Comparison of ENCODE assay signal across 8 cellular contexts in the genomic region with DNA sequence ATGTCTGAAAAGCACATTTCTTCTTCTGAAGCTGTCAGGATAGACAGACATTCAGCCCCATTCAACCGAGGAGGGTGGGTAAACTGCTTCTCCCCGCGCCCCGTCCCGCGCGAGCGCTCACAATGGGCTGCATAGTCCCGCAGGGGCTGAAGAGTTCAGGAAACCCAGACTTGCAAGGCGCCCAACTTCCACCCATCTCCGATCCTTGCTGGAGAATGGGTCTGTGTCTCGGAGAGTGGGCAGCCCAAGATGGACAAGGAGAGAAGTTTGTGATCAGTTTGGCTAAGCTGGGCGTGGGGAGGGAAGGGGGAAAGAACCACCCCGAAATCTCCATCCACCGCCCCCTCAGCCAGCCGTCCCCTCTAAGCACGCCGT. TPM values are rescaled to one million over a fixed set of nuclear protein-coding genes. Genes with fewer than 3 reads are reported as not detected.
A peak's percentile ranks its signal among the peaks of the same experiment; 100 is the strongest.
DNase-seq lines count a peak whose midpoint lies in the region; ATAC-seq lines count a peak whose summit lies in the region.

No MANE protein-coding gene starts in this region.

- peak overlapping the region; percentile 68 for H3K27ac ChIP-seq in BLaER1
- peak overlapping the region; percentile 81 for H3K27ac ChIP-seq in GM23248

- H3K27ac Mint-ChIP-seq in T-cell = peak overlapping the region in 1 of 2 donors; percentile 45

- 2% methylated on average over 18 of the region's 18 CpGs for WGBS in GM23248 (ENCODE audit: low coverage in 1 of 2, low lambda C conversion rate in 2 of 2, missing lambda C conversion rate in 2 of 2), 2 experiments

- H3K4me1 ChIP-seq in BLaER1 (peaks cover 19% of the 10 kb centered on the region), GM23248 (ENCODE audit: insufficient read depth) (peaks cover 12% of the 10 kb centered on the region), endocrine pancreas (ENCODE audit: control insufficient read depth, insufficient read depth, low read length) (no peaks in the 10 kb centered on the region), mononuclear cell (ENCODE audit: insufficient read depth, low read length) (peaks cover 14% of the 10 kb centered on the region)

- H3K9me2 ChIP-seq in GM23248 (ENCODE audit: insufficient read depth) = no peaks in the 10 kb centered on the region

- no peaks in the 10 kb centered on the region for H3K36me3 ChIP-seq in BLaER1
- no peaks in the 10 kb centered on the region for H3K36me3 ChIP-seq in GM23248 (ENCODE audit: low read depth)
- H3K36me3 ChIP-seq in endocrine pancreas (ENCODE audit: control insufficient read depth, insufficient read depth, low read length) = no peaks in the 10 kb centered on the region

- 0 out of 2 replicates have a peak, but pooled peaks cover 9% of the 10 kb centered on the region for H3F3A ChIP-seq in GM23248 (ENCODE audit: insufficient read depth)

- H3K27me3 ChIP-seq in BLaER1 = no peaks in the 10 kb centered on the region; the same call in 1 of the 2 replicates
- H3K27me3 ChIP-seq in GM23248 (replicated peaks; ENCODE audit: insufficient read depth) = no peaks in the 10 kb centered on the region; the same call in 1 of the 2 replicates
- no peaks in the 10 kb centered on the region for H3K27me3 ChIP-seq in endocrine pancreas (ENCODE audit: control insufficient read depth, insufficient read depth, low read length)
- H3K27me3 ChIP-seq in mononuclear cell (ENCODE audit: insufficient read depth, low read length) = peaks cover 19% of the 10 kb centered on the region

- POLR2A ChIA-PET in T-cell (lab: Charles Lee) = no interaction called here

- H3K27me3 Mint-ChIP-seq in T-cell = peaks cover 16 to 32% of the 10 kb centered on the region in 2 donors

- H3K9ac ChIP-seq in BLaER1 (peak overlapping the region; percentile 85), GM23248 (peak overlapping the region; percentile 86), endocrine pancreas (ENCODE audit: control insufficient read depth, insufficient read depth, low read length) (peak overlapping the region; percentile 89)

- peak; percentile 23 to 35 (median 26) for ATAC-seq in T-cell (replicated peaks in 1 of 4)

- H2AFZ ChIP-seq in GM23248 = peak overlapping the region; percentile 100

- H4K20me1 ChIP-seq in BLaER1 (peaks cover 23% of the 10 kb centered on the region; the same call in 1 of the 2 replicates), GM23248 (ENCODE audit: insufficient read depth) (no peaks in the 10 kb centered on the region)

- H3K79me2 ChIP-seq in GM23248 (ENCODE audit: insufficient read depth) = 0 out of 2 replicates have a peak, but pooled peaks cover 3% of the 10 kb centered on the region

- H3K4me2 ChIP-seq in BLaER1 = peak overlapping the region; percentile 88
- peak overlapping the region; percentile 95 for H3K4me2 ChIP-seq in GM23248 (ENCODE audit: unreplicated experiment)

- CTCF ChIA-PET in T-cell (lab: Charles Lee) = interaction anchor here (0.7 to 1.6 kb wide), 2 partner anchors 50 to 1351 kb away, joined by 4 to 7 read pairs; no protein-coding TSS in a partner anchor

- DNase-seq in GM23248 (peak; percentile 52), T-cell (peak in 7 of 34 experiments; percentile 0 to 10 (median 4)), ureter (ENCODE audit: low spot score) (peak; percentile 45), NCI-H2227 treated with DMSO at 0.1 percent for 48 hours (lab: John Stamatoyannopoulos, UW) (no peak), SHP77 (lab: John Stamatoyannopoulos, UW) (no peak)

- peaks cover 12 to 24% (median 21%) of the 10 kb centered on the region in 3 donors for H3K4me1 Mint-ChIP-seq in T-cell

- in situ Hi-C loops in GM23248 (cut with MboI) = no loop called here

- H3K4me3 Mint-ChIP-seq in T-cell = peak overlapping the region; percentile 93 to 98 (median 95)

- H3K4me3 ChIP-seq in BLaER1 = peak overlapping the region; percentile 87
- peak overlapping the region; percentile 98 for H3K4me3 ChIP-seq in GM23248
- peak overlapping the region; percentile 78 for H3K4me3 ChIP-seq in endocrine pancreas (ENCODE audit: control insufficient read depth, insufficient read depth, low read length)
- H3K4me3 ChIP-seq in mononuclear cell (ENCODE audit: low read length) = peak overlapping the region; percentile 65

- H3K9me3 ChIP-seq in BLaER1 (no peaks in the 10 kb centered on the region), GM23248 (ENCODE audit: low read depth) (no peaks in the 10 kb centered on the region), endocrine pancreas (ENCODE audit: control insufficient read depth, low read length) (no peaks in the 10 kb centered on the region), mononuclear cell (ENCODE audit: low read depth, low read length) (no peaks in the 10 kb centered on the region)

- no peaks in the 10 kb centered on the region for H3K36me3 Mint-ChIP-seq in T-cell

- H3K9me3 Mint-ChIP-seq in T-cell = no peaks in the 10 kb centered on the region

RNA-seq across cellular contexts. Expression of gene AASS, which starts 0.7 kb away (rescaled TPM):
- 6.3 TPM in 2 replicates for total RNA-seq in GM23248 (2014; rRNA removed; shearing (Covaris generic))
- 3.6 and 5.8 TPM in 2 replicates for polyA plus RNA-seq in GM23248 (2016; fragmentation: Nextera tagmentation; extraction: Ambion mirVana)
- 1 to 10 TPM; 2.5 to 5.4 (median 3.3) TPM for total RNA-seq in T-cell
- 2.6 TPM for total RNA-seq in mononuclear cell
- total RNA-seq in ureter = 46.8 TPM

Comparison
In these comparisons a context has a peak if more than half of its experiments do, and no peak if none do; other contexts are left out.
1. DNase-seq: peak in GM23248 (single experiment) and ureter (single experiment); none in NCI-H2227 treated with DMSO at 0.1 percent for 48 hours (single experiment) and SHP77 (0 of 2).
2. Peak in every context shown above with its lines, with median percentiles within 50 percentile points of each other: H3K4me3 ChIP-seq and H3K9ac ChIP-seq.